8 cellular contexts compared by ENCODE assay signal in the genomic region with DNA sequence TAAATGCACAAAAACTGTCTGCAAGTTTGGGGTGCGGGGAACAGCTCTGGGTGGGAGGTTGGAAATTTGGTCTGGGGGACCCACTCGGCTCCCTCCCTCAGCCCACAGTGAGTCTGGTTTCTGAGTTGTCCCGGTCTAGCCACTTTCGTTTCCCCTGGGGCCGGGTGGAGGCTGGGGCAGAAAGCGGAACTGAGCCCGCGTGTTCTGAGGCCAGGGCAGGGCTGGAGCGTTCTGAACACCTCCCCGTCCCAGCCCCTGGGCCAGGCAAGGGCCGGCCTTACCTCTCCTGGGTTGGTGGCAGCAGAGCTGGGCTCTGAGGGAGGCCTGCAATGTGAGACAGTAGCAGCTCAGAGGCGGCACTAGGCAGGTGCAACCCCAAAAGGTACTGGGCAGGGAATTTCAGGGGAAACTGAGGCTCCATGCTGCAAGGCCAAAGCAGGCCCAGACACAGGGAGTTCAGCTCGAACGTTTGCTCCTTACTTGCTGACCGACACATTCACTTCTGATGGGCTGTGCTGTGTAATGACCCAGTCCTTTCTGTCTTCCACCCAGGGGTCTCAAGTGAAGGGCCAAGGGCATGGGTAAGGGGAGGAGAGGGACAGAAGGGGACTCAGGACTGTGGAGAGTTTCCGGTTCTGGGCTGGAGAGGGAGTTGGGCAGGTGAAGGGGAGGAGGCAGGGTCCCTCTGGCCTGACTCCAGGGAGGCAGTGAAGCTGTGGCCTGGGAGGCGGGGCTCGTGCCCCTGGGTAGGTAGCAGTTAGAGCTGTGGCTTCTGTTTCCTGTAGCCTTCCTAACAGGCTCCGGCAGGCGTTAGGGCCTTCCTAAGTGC. TPM values are rescaled to one million over a fixed set of nuclear protein-coding genes. Genes with fewer than 3 reads are reported as not detected.
DNase-seq lines count a peak whose midpoint lies in the region; ATAC-seq and TF ChIP-seq lines count a peak whose summit lies in the region.

No MANE protein-coding gene starts in this region.

- no peaks in the 10 kb centered on the region for H3K4me1 ChIP-seq in breast epithelium

- H3K9me3 Mint-ChIP-seq in activated CD4-positive, alpha-beta memory T cell treated with anti-CD3 and anti-CD28 coated beads for 36 hours, result no peaks in the 10 kb centered on the region

- H3K4me3 Mint-ChIP-seq in activated CD4-positive, alpha-beta memory T cell treated with anti-CD3 and anti-CD28 coated beads for 36 hours, result peak overlapping the region; percentile 58

- H3K36me3 Mint-ChIP-seq in activated CD4-positive, alpha-beta memory T cell treated with anti-CD3 and anti-CD28 coated beads for 36 hours, result no peaks in the 10 kb centered on the region

- CTCF ChIA-PET in activated CD4-positive, alpha-beta memory T cell treated with anti-CD3 and anti-CD28 coated beads for 36 hours (lab: Charles Lee), result interaction anchor here (0.7 to 1.3 kb wide), 3 partner anchors 14 to 151 kb away, joined by 3 to 4 read pairs (median 3); no protein-coding TSS in a partner anchor

- H3K4me1 Mint-ChIP-seq in activated CD4-positive, alpha-beta memory T cell treated with anti-CD3 and anti-CD28 coated beads for 36 hours (ENCODE audit: low read depth), result peaks cover 39% of the 10 kb centered on the region

- H3K36me3 ChIP-seq in breast epithelium, result no peaks in the 10 kb centered on the region

- TF ChIP-seq CTCF in GM10266 (IDR thresholded peaks at IDR 0.05; ENCODE audit: control insufficient read depth, insufficient read depth, low read depth, missing control alignments), result no peak
- TF ChIP-seq CTCF in breast epithelium (IDR thresholded peaks at IDR 0.05), result no peak

- no peak overlapping the region for H3K27ac ChIP-seq in breast epithelium

- no peaks in the 10 kb centered on the region for H3K27me3 ChIP-seq in breast epithelium

- H3K27ac Mint-ChIP-seq in activated CD4-positive, alpha-beta memory T cell treated with anti-CD3 and anti-CD28 coated beads for 36 hours, result peak overlapping the region; percentile 62

- no peak for TF ChIP-seq POLR2A in breast epithelium (IDR thresholded peaks at IDR 0.05)

- H3K9me3 ChIP-seq in breast epithelium, result no peaks in the 10 kb centered on the region

- intact Hi-C loops in activated CD4-positive, alpha-beta memory T cell treated with anti-CD3 and anti-CD28 coated beads for 36 hours (cut with micrococcal nuclease), result loop anchor here (2.0 kb wide), 1 partner anchor 22 kb away; no protein-coding TSS in a partner anchor
- intact Hi-C loops in breast epithelium (cut with DNase I; ENCODE audit: low total_unique reads), result no loop called here

- peak; percentile 58 for ATAC-seq in GM19438 (IDR thresholded peaks at IDR 0.05; ENCODE audit: low read depth, unreplicated experiment)
- ATAC-seq in HG03378 (IDR thresholded peaks at IDR 0.05; ENCODE audit: unreplicated experiment), result peak; percentile 51
- ATAC-seq in HG03457 (IDR thresholded peaks at IDR 0.05; ENCODE audit: unreplicated experiment), result no peak

- peak overlapping the region in 1 of 3 donors; percentile 51 for H3K4me3 ChIP-seq in breast epithelium

- peak; percentile 88 for DNase-seq in GM10266 (ENCODE audit: extremely low spot score)
- peak; percentile 51 for DNase-seq in activated CD4-positive, alpha-beta memory T cell treated with anti-CD3 and anti-CD28 coated beads for 36 hours
- peak; percentile 41 for DNase-seq in mucosa of gallbladder (ENCODE audit: low spot score)
- no peak for DNase-seq in breast epithelium (ENCODE audit: low spot score in 2 of 2)
- DNase-seq in NCI-H1105 (lab: John Stamatoyannopoulos, UW), result no peak

- H3K27me3 Mint-ChIP-seq in activated CD4-positive, alpha-beta memory T cell treated with anti-CD3 and anti-CD28 coated beads for 36 hours, result peaks cover 6% of the 10 kb centered on the region

- POLR2A ChIA-PET in activated CD4-positive, alpha-beta memory T cell treated with anti-CD3 and anti-CD28 coated beads for 36 hours (lab: Charles Lee), result interaction anchor here (1.4 to 2.2 kb wide), 4 partner anchors 7 to 18 kb away, joined by 3 to 7 read pairs (median 4); no protein-coding TSS in a partner anchor

RNA-seq across cellular contexts. Expression of a gene that starts 3.0 kb away (rescaled TPM):
- 10 to 100 TPM; 21.7 to 22.9 TPM for total RNA-seq in activated CD4-positive, alpha-beta memory T cell treated with anti-CD3 and anti-CD28 coated beads for 36 hours
- total RNA-seq in mucosa of gallbladder (18.8 TPM), breast epithelium (10 to 100 TPM in 2 of 3 donors, 1 to 10 TPM in 1; 4.6 to 19.4 (median 11.1) TPM)

RNA-seq across cellular contexts. Expression of a gene that starts 30.2 kb away (rescaled TPM):
- total RNA-seq in activated CD4-positive, alpha-beta memory T cell treated with anti-CD3 and anti-CD28 coated beads for 36 hours, result under 1 TPM; 0.05 to 0.12 TPM
- total RNA-seq in mucosa of gallbladder, result 5.2 TPM
- 1 to 10 TPM in 1 of 3 donors, under 1 TPM in 2; 0.33 to 2.2 (median 0.88) TPM for total RNA-seq in breast epithelium

Comparison
In these comparisons a context has a peak if more than half of its experiments do, and no peak if none do; other contexts are left out.
1. DNase-seq: peak in GM10266 (single experiment), activated CD4-positive, alpha-beta memory T cell treated with anti-CD3 and anti-CD28 coated beads for 36 hours (single experiment) and mucosa of gallbladder (single experiment); none in breast epithelium (0 of 2) and NCI-H1105 (single experiment).